ENCODE assay signal across 20 cellular contexts in the genomic region with DNA sequence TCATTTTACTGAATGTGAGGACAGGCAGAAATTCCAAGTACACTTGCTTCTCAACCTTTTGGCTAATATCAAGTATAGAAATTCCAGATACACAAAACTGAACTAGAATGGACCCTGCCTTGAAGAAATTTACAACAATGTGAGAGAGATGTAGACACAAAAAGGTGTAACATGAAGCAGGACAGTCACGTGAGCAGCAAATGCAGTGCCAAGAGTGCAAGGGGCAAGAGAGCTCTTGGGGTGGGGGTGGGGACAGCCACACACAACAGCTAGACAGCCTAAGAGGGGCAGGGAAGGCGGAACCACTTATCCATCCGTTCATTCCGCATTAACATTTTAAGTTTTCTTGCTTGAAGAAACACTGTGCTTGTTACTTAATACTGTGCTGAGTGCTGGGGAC. TPM values are rescaled to one million over a fixed set of nuclear protein-coding genes. Genes with fewer than 3 reads are reported as not detected.
DNase-seq lines count a peak whose midpoint lies in the region; ATAC-seq, FAIRE-seq and TF ChIP-seq lines count a peak whose summit lies in the region.
"Had no signal": no experiment of that assay in that cellular context is flagged by ENCODE, and none has a peak within 500 bp of the region (broad histone marks: within the 10 kb centered on the region; RNA-seq: fewer than 3 reads in every experiment).

No MANE protein-coding gene starts in this region.

- H3K9ac ChIP-seq in kidney (ENCODE audit: low read length in 2 of 2): peak overlapping the region in 1 of 2 donors; percentile 0
- H3K9ac ChIP-seq: BLaER1 treated with 17β-estradiol and CSF1 and Interleukin-3, amounts not matched to agents 10 nM and 100 nM had no signal

- POLR2A ChIA-PET in CD8-positive, alpha-beta memory T cell (lab: Charles Lee): no interaction called here
- POLR2A ChIA-PET in HEK293 (lab: Yijun Ruan, JAX): no interaction called here

- H3K27me3 ChIP-seq in CD8-positive, alpha-beta memory T cell (ENCODE audit: insufficient read depth, low read length, poor library complexity, severe bottlenecking): no peaks in the 10 kb centered on the region
- H3K27me3 ChIP-seq: BLaER1 treated with 17β-estradiol and CSF1 and Interleukin-3, amounts not matched to agents 10 nM and 100 nM; SJCRH30 had no signal

- H3K27me3 Mint-ChIP-seq in CD8-positive, alpha-beta memory T cell: no peaks in the 10 kb centered on the region
- no peaks in the 10 kb centered on the region for H3K27me3 Mint-ChIP-seq in nephron (ENCODE audit: low read depth)

- peak overlapping the region in 7 of 8 donors; percentile 70 to 95 (median 89) for H3K27ac Mint-ChIP-seq in CD8-positive, alpha-beta memory T cell
- peak overlapping the region; percentile 32 to 88 (median 34) for H3K27ac Mint-ChIP-seq in nephron
- H3K27ac Mint-ChIP-seq: activated naive CD4-positive, alpha-beta T cell treated with anti-CD3 and anti-CD28 coated beads for 36 hours had no signal

- TF ChIP-seq CTCF in HEK293 (tag by site-specific recombination; IDR thresholded peaks at IDR 0.05) (no peak), kidney (IDR thresholded peaks at IDR 0.05; ENCODE audit: borderline replicate concordance, extremely low read depth, insufficient read depth) (no peak), nephron (IDR thresholded peaks at IDR 0.05; ENCODE audit: unreplicated experiment in 3 of 3) (no peak)

- H3K4me3 Mint-ChIP-seq in CD8-positive, alpha-beta memory T cell: peak overlapping the region in 1 of 7 donors; percentile 3
- peak overlapping the region in 1 of 3 experiments; percentile 14 for H3K4me3 Mint-ChIP-seq in nephron
- H3K4me3 Mint-ChIP-seq: activated naive CD4-positive, alpha-beta T cell treated with anti-CD3 and anti-CD28 coated beads for 36 hours had no signal

- intact Hi-C loops in kidney (cut with DNase I): no loop called here

- H3K36me3 Mint-ChIP-seq in CD8-positive, alpha-beta memory T cell: no peaks in the 10 kb centered on the region
- H3K36me3 Mint-ChIP-seq in nephron (ENCODE audit: low read depth): no peaks in the 10 kb centered on the region

- H3K36me3 ChIP-seq in CD8-positive, alpha-beta memory T cell (ENCODE audit: insufficient read depth, low read length): no peaks in the 10 kb centered on the region
- H3K36me3 ChIP-seq in HEK293 (ENCODE audit: control insufficient read depth in 2 of 2, insufficient read depth in 1 of 2, low read length in 2 of 2) (no peaks in the 10 kb centered on the region), kidney (ENCODE audit: control insufficient read depth in 1 of 2, insufficient read depth in 2 of 2, low read length in 2 of 2) (no peaks in the 10 kb centered on the region)
- H3K36me3 ChIP-seq: BLaER1 treated with 17β-estradiol and CSF1 and Interleukin-3, amounts not matched to agents 10 nM and 100 nM; SJCRH30 had no signal

- no peak overlapping the region for H3K4me3 ChIP-seq in CD8-positive, alpha-beta memory T cell (ENCODE audit: low read length)
- H3K4me3 ChIP-seq in HEK293 (ENCODE audit: low read depth, low read length) (no peak overlapping the region), kidney (ENCODE audit: low read length in 2 of 2) (no peak overlapping the region)
- H3K4me3 ChIP-seq: BLaER1 treated with 17β-estradiol and CSF1 and Interleukin-3, amounts not matched to agents 10 nM and 100 nM; K562; SJCRH30 had no signal

- no peaks in the 10 kb centered on the region for H3K9me3 ChIP-seq in CD8-positive, alpha-beta memory T cell (ENCODE audit: low read length)
- H3K9me3 ChIP-seq in HEK293 (ENCODE audit: control insufficient read depth, insufficient read depth, low read depth, low read length) (no peaks in the 10 kb centered on the region), kidney (ENCODE audit: control insufficient read depth in 1 of 2, low read length in 2 of 2) (no peaks in the 10 kb centered on the region)
- H3K9me3 ChIP-seq: BLaER1 treated with 17β-estradiol and CSF1 and Interleukin-3, amounts not matched to agents 10 nM and 100 nM; SJCRH30 had no signal

- DNase-seq in CD8-positive, alpha-beta memory T cell: no peak
- DNase-seq in kidney (no peak), HK-2 (ENCODE audit: unreplicated experiment) (no peak)
- DNase-seq: activated CD8-positive, alpha-beta memory T cell treated with anti-CD3 and anti-CD28 coated beads, Interleukin-2, amount 50 U/mL, for 48 hours; activated naive CD4-positive, alpha-beta T cell treated with anti-CD3 and anti-CD28 coated beads for 36 hours; dermis blood vessel endothelial cell; DND-41; mesenchymal stem cell; NCI-H1092; NCI-H446; SJCRH30; stimulated activated CD4-positive, alpha-beta T cell treated with anti-CD3 and anti-CD28 coated beads, Interleukin-4, amount 100 ng/mL, for 1 hour; stimulated activated CD8-positive, alpha-beta memory T cell treated with anti-CD3 and anti-CD28 coated beads, Interleukin-4, amount 100 ng/mL, for 48 hours; T-helper 9 cell had no signal

- H3K4me1 Mint-ChIP-seq in CD8-positive, alpha-beta memory T cell: peaks cover 26 to 31% (median 30%) of the 10 kb centered on the region in 3 donors
- peaks cover 44% of the 10 kb centered on the region for H3K4me1 Mint-ChIP-seq in nephron

- ATAC-seq in GM19452 (IDR thresholded peaks at IDR 0.05; ENCODE audit: unreplicated experiment) (no peak), HG03159 (IDR thresholded peaks at IDR 0.05; ENCODE audit: unreplicated experiment) (no peak)
- ATAC-seq: K562 had no signal

- CTCF ChIA-PET in CD8-positive, alpha-beta memory T cell (lab: Charles Lee): no interaction called here
- CTCF ChIA-PET in HEK293 (lab: Yijun Ruan, JAX): interaction anchor here (0.6 kb wide), 1 partner anchor 78 kb away, joined by 4 read pairs; no protein-coding TSS in a partner anchor

- H3K9me3 Mint-ChIP-seq in CD8-positive, alpha-beta memory T cell: no peaks in the 10 kb centered on the region
- no peaks in the 10 kb centered on the region for H3K9me3 Mint-ChIP-seq in nephron
- H3K9me3 Mint-ChIP-seq: activated naive CD4-positive, alpha-beta T cell treated with anti-CD3 and anti-CD28 coated beads for 36 hours had no signal

- H3K4me1 ChIP-seq in CD8-positive, alpha-beta memory T cell (ENCODE audit: insufficient read depth, low read length): peaks cover 22% of the 10 kb centered on the region
- H3K4me1 ChIP-seq in HEK293 (ENCODE audit: control insufficient read depth, insufficient read depth, low read length): peaks cover 16% of the 10 kb centered on the region
- peaks cover 60 to 75% of the 10 kb centered on the region in 2 donors for H3K4me1 ChIP-seq in kidney (ENCODE audit: control insufficient read depth in 1 of 2, insufficient read depth in 1 of 2, low read depth in 1 of 2, low read length in 2 of 2)

- no peak for FAIRE-seq in kidney (lab: Jason Lieb, UNC)
- FAIRE-seq: K562 had no signal

- no peak overlapping the region for H3K27ac ChIP-seq in CD8-positive, alpha-beta memory T cell (ENCODE audit: low read depth, low read length)
- H3K27ac ChIP-seq in HEK293 (ENCODE audit: extremely low read depth, low read depth, low read length) (no peak overlapping the region), kidney (ENCODE audit: low read depth in 2 of 2, low read length in 2 of 2) (peak overlapping the region; percentile 85 to 94)
- H3K27ac ChIP-seq: BLaER1 treated with 17β-estradiol and CSF1 and Interleukin-3, amounts not matched to agents 10 nM and 100 nM; SJCRH30 had no signal

TF ChIP-seq in HEK293, 187 proteins besides CTCF, POLR2A, EP300 and RAD21:
- TF ChIP-seq, protein P1, sequence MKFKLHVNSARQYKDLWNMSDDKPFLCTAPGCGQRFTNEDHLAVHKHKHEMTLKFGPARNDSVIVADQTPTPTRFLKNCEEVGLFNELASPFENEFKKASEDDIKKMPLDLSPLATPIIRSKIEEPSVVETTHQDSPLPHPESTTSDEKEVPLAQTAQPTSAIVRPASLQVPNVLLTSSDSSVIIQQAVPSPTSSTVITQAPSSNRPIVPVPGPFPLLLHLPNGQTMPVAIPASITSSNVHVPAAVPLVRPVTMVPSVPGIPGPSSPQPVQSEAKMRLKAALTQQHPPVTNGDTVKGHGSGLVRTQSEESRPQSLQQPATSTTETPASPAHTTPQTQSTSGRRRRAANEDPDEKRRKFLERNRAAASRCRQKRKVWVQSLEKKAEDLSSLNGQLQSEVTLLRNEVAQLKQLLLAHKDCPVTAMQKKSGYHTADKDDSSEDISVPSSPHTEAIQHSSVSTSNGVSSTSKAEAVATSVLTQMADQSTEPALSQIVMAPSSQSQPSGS (tag by site-specific recombination; IDR thresholded peaks at IDR 0.05; ENCODE audit: low read depth): no peak
- TF ChIP-seq, protein P2, sequence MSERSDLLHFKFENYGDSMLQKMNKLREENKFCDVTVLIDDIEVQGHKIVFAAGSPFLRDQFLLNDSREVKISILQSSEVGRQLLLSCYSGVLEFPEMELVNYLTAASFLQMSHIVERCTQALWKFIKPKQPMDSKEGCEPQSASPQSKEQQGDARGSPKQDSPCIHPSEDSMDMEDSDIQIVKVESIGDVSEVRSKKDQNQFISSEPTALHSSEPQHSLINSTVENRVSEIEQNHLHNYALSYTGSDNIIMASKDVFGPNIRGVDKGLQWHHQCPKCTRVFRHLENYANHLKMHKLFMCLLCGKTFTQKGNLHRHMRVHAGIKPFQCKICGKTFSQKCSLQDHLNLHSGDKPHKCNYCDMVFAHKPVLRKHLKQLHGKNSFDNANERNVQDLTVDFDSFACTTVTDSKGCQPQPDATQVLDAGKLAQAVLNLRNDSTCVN (tag by site-specific recombination; optimal IDR thresholded peaks at IDR 0.05): no peak
- TF ChIP-seq, protein P3, sequence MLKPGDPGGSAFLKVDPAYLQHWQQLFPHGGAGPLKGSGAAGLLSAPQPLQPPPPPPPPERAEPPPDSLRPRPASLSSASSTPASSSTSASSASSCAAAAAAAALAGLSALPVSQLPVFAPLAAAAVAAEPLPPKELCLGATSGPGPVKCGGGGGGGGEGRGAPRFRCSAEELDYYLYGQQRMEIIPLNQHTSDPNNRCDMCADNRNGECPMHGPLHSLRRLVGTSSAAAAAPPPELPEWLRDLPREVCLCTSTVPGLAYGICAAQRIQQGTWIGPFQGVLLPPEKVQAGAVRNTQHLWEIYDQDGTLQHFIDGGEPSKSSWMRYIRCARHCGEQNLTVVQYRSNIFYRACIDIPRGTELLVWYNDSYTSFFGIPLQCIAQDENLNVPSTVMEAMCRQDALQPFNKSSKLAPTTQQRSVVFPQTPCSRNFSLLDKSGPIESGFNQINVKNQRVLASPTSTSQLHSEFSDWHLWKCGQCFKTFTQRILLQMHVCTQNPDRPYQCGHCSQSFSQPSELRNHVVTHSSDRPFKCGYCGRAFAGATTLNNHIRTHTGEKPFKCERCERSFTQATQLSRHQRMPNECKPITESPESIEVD (tag by site-specific recombination; IDR thresholded peaks at IDR 0.05): peak; percentile 35; the same call in 1 of the 2 replicates
- TF ChIP-seq ZNF341 (tag by site-specific recombination; IDR thresholded peaks at IDR 0.05; ENCODE audit: low read depth) (peak; percentile 43), ZNF140 (tag by site-specific recombination; IDR thresholded peaks at IDR 0.05) (no peak), RBAK (tag by site-specific recombination; IDR thresholded peaks at IDR 0.05) (no peak)
TF ChIP-seq in HEK293: peak in this region for 2.

RNA-seq across cellular contexts. Expression of a gene that starts 28.9 kb away (rescaled TPM):
- total RNA-seq in CD8-positive, alpha-beta memory T cell: 1 to 10 TPM; 5.3 to 6.6 TPM
- polyA plus RNA-seq in CD8-positive, alpha-beta memory T cell: 4.1 TPM
- 65.7 TPM for total RNA-seq in kidney
- polyA plus RNA-seq in kidney (ENCODE audit: insufficient read depth, low read depth, low replicate concordance): 24.4 TPM
- total RNA-seq: SJCRH30 had no signal

Comparison
In these comparisons a context has a peak if more than half of its experiments do, and no peak if none do; other contexts are left out.
1. H3K27ac ChIP-seq: peak in kidney (2 of 2); none in CD8-positive, alpha-beta memory T cell (single experiment) and HEK293 (single experiment).